Comparison of ENCODE assay signal across 1 cellular context in the genomic region with DNA sequence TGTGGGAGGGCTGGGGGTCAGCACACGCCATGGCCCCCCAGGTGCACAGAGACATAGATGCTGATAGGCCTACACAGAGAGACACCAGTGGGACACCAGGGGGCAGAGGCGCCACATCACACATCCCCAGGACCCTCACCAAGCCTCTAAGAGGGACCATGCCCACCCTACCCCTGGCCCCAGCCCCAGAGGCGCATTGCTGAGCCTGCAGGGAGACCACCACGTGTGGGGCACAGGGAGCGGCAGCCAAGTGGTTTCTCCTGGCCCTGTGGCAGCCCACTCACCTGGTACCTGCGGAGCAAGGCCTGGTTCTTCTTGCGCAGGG.
TF ChIP-seq lines count a peak whose summit lies in the region.

No MANE protein-coding gene starts in this region.

TF ChIP-seq in HCT116, 20 proteins besides CTCF, POLR2A, EP300 and RAD21 (continued from another document):
- TF ChIP-seq, protein P1, sequence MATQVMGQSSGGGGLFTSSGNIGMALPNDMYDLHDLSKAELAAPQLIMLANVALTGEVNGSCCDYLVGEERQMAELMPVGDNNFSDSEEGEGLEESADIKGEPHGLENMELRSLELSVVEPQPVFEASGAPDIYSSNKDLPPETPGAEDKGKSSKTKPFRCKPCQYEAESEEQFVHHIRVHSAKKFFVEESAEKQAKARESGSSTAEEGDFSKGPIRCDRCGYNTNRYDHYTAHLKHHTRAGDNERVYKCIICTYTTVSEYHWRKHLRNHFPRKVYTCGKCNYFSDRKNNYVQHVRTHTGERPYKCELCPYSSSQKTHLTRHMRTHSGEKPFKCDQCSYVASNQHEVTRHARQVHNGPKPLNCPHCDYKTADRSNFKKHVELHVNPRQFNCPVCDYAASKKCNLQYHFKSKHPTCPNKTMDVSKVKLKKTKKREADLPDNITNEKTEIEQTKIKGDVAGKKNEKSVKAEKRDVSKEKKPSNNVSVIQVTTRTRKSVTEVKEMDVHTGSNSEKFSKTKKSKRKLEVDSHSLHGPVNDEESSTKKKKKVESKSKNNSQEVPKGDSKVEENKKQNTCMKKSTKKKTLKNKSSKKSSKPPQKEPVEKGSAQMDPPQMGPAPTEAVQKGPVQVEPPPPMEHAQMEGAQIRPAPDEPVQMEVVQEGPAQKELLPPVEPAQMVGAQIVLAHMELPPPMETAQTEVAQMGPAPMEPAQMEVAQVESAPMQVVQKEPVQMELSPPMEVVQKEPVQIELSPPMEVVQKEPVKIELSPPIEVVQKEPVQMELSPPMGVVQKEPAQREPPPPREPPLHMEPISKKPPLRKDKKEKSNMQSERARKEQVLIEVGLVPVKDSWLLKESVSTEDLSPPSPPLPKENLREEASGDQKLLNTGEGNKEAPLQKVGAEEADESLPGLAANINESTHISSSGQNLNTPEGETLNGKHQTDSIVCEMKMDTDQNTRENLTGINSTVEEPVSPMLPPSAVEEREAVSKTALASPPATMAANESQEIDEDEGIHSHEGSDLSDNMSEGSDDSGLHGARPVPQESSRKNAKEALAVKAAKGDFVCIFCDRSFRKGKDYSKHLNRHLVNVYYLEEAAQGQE (IDR thresholded peaks at IDR 0.05; ENCODE audit: low read depth): no peak
- TF ChIP-seq JUND (IDR thresholded peaks at IDR 0.05) (no peak), ZFX (IDR thresholded peaks at IDR 0.05) (no peak), EGR1 (IDR thresholded peaks at IDR 0.05; ENCODE audit: low read depth) (no peak), CEBPB (IDR thresholded peaks at IDR 0.05; ENCODE audit: low read depth) (no peak), FOSL1 (IDR thresholded peaks at IDR 0.05; ENCODE audit: low read depth) (no peak), ZNF274 (IDR thresholded peaks at IDR 0.05; ENCODE audit: low read depth, low read length) (no peak), SRF (IDR thresholded peaks at IDR 0.05; ENCODE audit: low read depth) (no peak), SP1 (IDR thresholded peaks at IDR 0.05; ENCODE audit: low read depth) (no peak)
